Comparison of ENCODE assay signal across 24 cellular contexts in genomic region chr9:124124729-124125589, GRCh38.
DNase-seq lines count a peak whose midpoint lies in the region; ATAC-seq, FAIRE-seq and TF ChIP-seq lines count a peak whose summit lies in the region.
"Had no signal": no experiment of that assay in that cellular context is flagged by ENCODE, and none has a peak within 500 bp of the region (broad histone marks: within the 10 kb centered on the region; RNA-seq: fewer than 3 reads in every experiment).

No MANE protein-coding gene starts in this region.

- H3K4me3 Mint-ChIP-seq in brain, result peak overlapping the region in 1 of 5 experiments; percentile 41
- no peak overlapping the region for H3K4me3 Mint-ChIP-seq in stimulated activated memory B cell treated with anti-CD40 and anti-IgM and Interleukin-4, amounts not matched to agents 10 μg/mL and 1 μg/mL and 100 μg/mL, for 72 hours
- H3K4me3 Mint-ChIP-seq: CD4-positive, CD25-positive, alpha-beta regulatory T cell; natural killer cell; T-helper 17 cell had no signal

- peaks cover 0 to 11% (median 4%) of the 10 kb centered on the region in 5 experiments for H3K9me3 Mint-ChIP-seq in brain
- H3K9me3 Mint-ChIP-seq in stimulated activated memory B cell treated with anti-CD40 and anti-IgM and Interleukin-4, amounts not matched to agents 10 μg/mL and 1 μg/mL and 100 μg/mL, for 72 hours, result no peaks in the 10 kb centered on the region
- H3K9me3 Mint-ChIP-seq: activated naive CD4-positive, alpha-beta T cell treated with anti-CD3 and anti-CD28 coated beads, Interleukin-2, amount 50 U/mL, for 72 hours; natural killer cell had no signal

- peak; percentile 55 for FAIRE-seq in GM12891 (lab: Jason Lieb, UNC)

- DNase-seq in GM12891 (ENCODE audit: insufficient read length, low spot score) (no peak), NCI-H2107 (lab: John Stamatoyannopoulos, UW) (peak; percentile 34), NCI-H187 (lab: John Stamatoyannopoulos, UW) (no peak), NCI-H1694 treated with DMSO at 0.1 percent for 48 hours (lab: John Stamatoyannopoulos, UW) (no peak)
- DNase-seq: activated CD4-positive, alpha-beta T cell treated with anti-CD3 and anti-CD28 coated beads for 48 hours; anterior cingulate cortex; CD4-positive, CD25-positive, alpha-beta regulatory T cell; GF-D8; GOT3; islet precursor cell; Kasumi-1; left ventricle myocardium superior; MV-4-11; natural killer cell; NCI-H82; OCI-M1; SK-N-SH; stimulated activated CD4-positive, alpha-beta T cell treated with anti-CD3 and anti-CD28 coated beads, Interleukin-4, amount 100 ng/mL, for 1 hour; stimulated activated naive CD8-positive, alpha-beta T cell treated with anti-CD3 and anti-CD28 coated beads, Interleukin-15, Interleukin-2, amounts not matched to agents 100 U/mL and 50 U/mL, for 24 hours; T-helper 17 cell had no signal

- H3K4me1 Mint-ChIP-seq in brain, result peaks cover 15% of the 10 kb centered on the region
- H3K4me1 Mint-ChIP-seq in stimulated activated memory B cell treated with anti-CD40 and anti-IgM and Interleukin-4, amounts not matched to agents 10 μg/mL and 1 μg/mL and 100 μg/mL, for 72 hours, result peaks cover 34% of the 10 kb centered on the region

- H3K36me3 Mint-ChIP-seq in brain, result no peaks in the 10 kb centered on the region
- no peaks in the 10 kb centered on the region for H3K36me3 Mint-ChIP-seq in stimulated activated memory B cell treated with anti-CD40 and anti-IgM and Interleukin-4, amounts not matched to agents 10 μg/mL and 1 μg/mL and 100 μg/mL, for 72 hours
- H3K36me3 Mint-ChIP-seq: activated naive CD4-positive, alpha-beta T cell treated with anti-CD3 and anti-CD28 coated beads, Interleukin-2, amount 50 U/mL, for 72 hours; CD4-positive, CD25-positive, alpha-beta regulatory T cell; natural killer cell had no signal

- H3K27me3 Mint-ChIP-seq in brain, result peaks cover 3% of the 10 kb centered on the region
- no peaks in the 10 kb centered on the region for H3K27me3 Mint-ChIP-seq in stimulated activated memory B cell treated with anti-CD40 and anti-IgM and Interleukin-4, amounts not matched to agents 10 μg/mL and 1 μg/mL and 100 μg/mL, for 72 hours

- no peak for TF ChIP-seq POLR2A in GM12891 (IDR thresholded peaks at IDR 0.05; ENCODE audit: low read depth, low read length)

- no peak for ATAC-seq in stimulated activated memory B cell treated with anti-CD40 and anti-IgM and Interleukin-4, amounts not matched to agents 10 μg/mL and 1 μg/mL and 100 μg/mL, for 72 hours
- ATAC-seq in HG02938 (IDR thresholded peaks at IDR 0.05; ENCODE audit: unreplicated experiment), result no peak
- ATAC-seq: activated naive CD4-positive, alpha-beta T cell treated with anti-CD3 and anti-CD28 coated beads, Interleukin-2, amount 50 U/mL, for 72 hours; left ventricle myocardium superior; natural killer cell; stimulated activated naive CD8-positive, alpha-beta T cell treated with anti-CD3 and anti-CD28 coated beads, Interleukin-15, Interleukin-2, amounts not matched to agents 100 U/mL and 50 U/mL, for 24 hours; T-helper 17 cell had no signal

- H3K27ac Mint-ChIP-seq in brain, result peak overlapping the region in 3 of 5 experiments; percentile 76 to 91 (median 85)
- H3K27ac Mint-ChIP-seq in stimulated activated memory B cell treated with anti-CD40 and anti-IgM and Interleukin-4, amounts not matched to agents 10 μg/mL and 1 μg/mL and 100 μg/mL, for 72 hours, result peak overlapping the region; percentile 42
- H3K27ac Mint-ChIP-seq: activated naive CD4-positive, alpha-beta T cell treated with anti-CD3 and anti-CD28 coated beads, Interleukin-2, amount 50 U/mL, for 72 hours; CD4-positive, CD25-positive, alpha-beta regulatory T cell; natural killer cell; T-helper 17 cell had no signal

- no peak for TF ChIP-seq CTCF in brain (conservative IDR thresholded peaks at IDR 0.05)

TF ChIP-seq in GM12891, 5 proteins besides CTCF, POLR2A, EP300 and RAD21:
- TF ChIP-seq POU2F2 (IDR thresholded peaks at IDR 0.05; ENCODE audit: low read depth, low read length), result no peak
- no peak for TF ChIP-seq POLR2AphosphoS5 (IDR thresholded peaks at IDR 0.05; ENCODE audit: low read depth, low read length)
- no peak for TF ChIP-seq TAF1 (IDR thresholded peaks at IDR 0.05; ENCODE audit: low read depth, low read length)
